In genomic region chr3:32309653-32310242, GRCh38 we compare ENCODE assay signal across 23 cellular contexts.
DNase-seq lines count a peak whose midpoint lies in the region; ATAC-seq, FAIRE-seq and TF ChIP-seq lines count a peak whose summit lies in the region.
"Had no signal": no experiment of that assay in that cellular context is flagged by ENCODE, and none has a peak within 500 bp of the region (broad histone marks: within the 10 kb centered on the region; RNA-seq: fewer than 3 reads in every experiment).

No MANE protein-coding gene starts in this region.

- H3K4me3 ChIP-seq in OCI-LY3 (ENCODE audit: low read length), result no peak overlapping the region
- no peak overlapping the region for H3K4me3 ChIP-seq in parathyroid adenoma (ENCODE audit: low read depth, low read length)
- H3K4me3 ChIP-seq: ascending aorta, hepatocyte, skin epidermis had no signal

- H3K4me2 ChIP-seq in OCI-LY3 (ENCODE audit: low read length), result peak overlapping the region; percentile 60
- H3K4me2 ChIP-seq in parathyroid adenoma (ENCODE audit: low read length), result no peak overlapping the region
- H3K4me2 ChIP-seq: hepatocyte had no signal

- no peak for TF ChIP-seq CTCF in OCI-LY3 (IDR thresholded peaks at IDR 0.05; ENCODE audit: low read depth, low read length)
- no peak for TF ChIP-seq CTCF in parathyroid adenoma (IDR thresholded peaks at IDR 0.05)

- H4K20me1 ChIP-seq in OCI-LY3 (ENCODE audit: insufficient read depth, low read length), result 0 out of 2 replicates have a peak, but pooled peaks cover 3% of the 10 kb centered on the region

- DNase-seq in RCC 7860 (ENCODE audit: low spot score) (no peak), LoVo (ENCODE audit: low spot score) (no peak)
- DNase-seq: activated CD4-positive, alpha-beta T cell treated with anti-CD3 and anti-CD28 coated beads, Interleukin-2, amount 50 U/mL, for 48 hours; activated naive CD4-positive, alpha-beta T cell treated with anti-CD3 and anti-CD28 coated beads, Interleukin-2, amount 50 U/mL, for 16 hours; activated T-cell treated with anti-CD3 and anti-CD28 coated beads, Interleukin-2, amount 50 U/mL, for 4 hours; AML-193; Calu3; GF-D8; mammary epithelial cell; naive thymus-derived CD8-positive, alpha-beta T cell; NCI-H226; NK-92 treated with Interleukin-12 subunit alpha and Interleukin-12 subunit beta, amount 100 ng/mL, for 24 hours; WERI-Rb-1 had no signal

- no peaks in the 10 kb centered on the region for H3K9me3 ChIP-seq in OCI-LY3 (ENCODE audit: insufficient read depth, low read length)
- no peaks in the 10 kb centered on the region for H3K9me3 ChIP-seq in parathyroid adenoma (ENCODE audit: control insufficient read depth, low read length)
- H3K9me3 ChIP-seq: ascending aorta had no signal

- H2AFZ ChIP-seq in OCI-LY3 (ENCODE audit: low read depth, low read length) (no peak overlapping the region), parathyroid adenoma (peak overlapping the region; percentile 61)
- H2AFZ ChIP-seq: hepatocyte had no signal

- H3K9ac ChIP-seq in OCI-LY3 (ENCODE audit: low read length) (no peak overlapping the region), parathyroid adenoma (no peak overlapping the region)

- H3K4me1 ChIP-seq in OCI-LY3 (ENCODE audit: low read length), result peaks cover 19% of the 10 kb centered on the region
- peaks cover 40% of the 10 kb centered on the region for H3K4me1 ChIP-seq in parathyroid adenoma
- H3K4me1 ChIP-seq: ascending aorta had no signal

- H3K36me3 ChIP-seq in OCI-LY3 (replicated peaks; ENCODE audit: low read depth, low read length) (no peaks in the 10 kb centered on the region), parathyroid adenoma (ENCODE audit: control insufficient read depth, insufficient read depth, low read length) (no peaks in the 10 kb centered on the region)
- H3K36me3 ChIP-seq: ascending aorta, WERI-Rb-1 had no signal

- H3K27ac ChIP-seq in OCI-LY3 (ENCODE audit: low read length), result no peak overlapping the region
- peak overlapping the region; percentile 58 for H3K27ac ChIP-seq in parathyroid adenoma
- H3K27ac ChIP-seq: ascending aorta, hepatocyte, skin epidermis, WERI-Rb-1 had no signal

- FAIRE-seq in RCC 7860 (lab: Jason Lieb, UNC), result no peak
- FAIRE-seq: HepG2, keratinocyte had no signal

- no peaks in the 10 kb centered on the region for H3K79me2 ChIP-seq in OCI-LY3 (ENCODE audit: low read length)
- peaks cover 16% of the 10 kb centered on the region for H3K79me2 ChIP-seq in parathyroid adenoma

- ATAC-seq in GM18519 (IDR thresholded peaks at IDR 0.05; ENCODE audit: low FRiP score, unreplicated experiment) (peak; percentile 46), GM21786 (IDR thresholded peaks at IDR 0.05; ENCODE audit: unreplicated experiment) (peak; percentile 65), HG02840 (IDR thresholded peaks at IDR 0.05; ENCODE audit: low FRiP score, unreplicated experiment) (no peak)
- ATAC-seq: activated T-cell treated with anti-CD3 and anti-CD28 coated beads, Interleukin-2, amount 50 U/mL, for 4 hours; HepG2; naive thymus-derived CD8-positive, alpha-beta T cell had no signal

- H3K27me3 ChIP-seq in OCI-LY3 (ENCODE audit: low read depth, low read length) (no peaks in the 10 kb centered on the region), parathyroid adenoma (ENCODE audit: control insufficient read depth, insufficient read depth, low read length) (no peaks in the 10 kb centered on the region)
- H3K27me3 ChIP-seq: ascending aorta, hepatocyte had no signal
